Comparison of ENCODE assay signal across 1 cellular context in the genomic region with DNA sequence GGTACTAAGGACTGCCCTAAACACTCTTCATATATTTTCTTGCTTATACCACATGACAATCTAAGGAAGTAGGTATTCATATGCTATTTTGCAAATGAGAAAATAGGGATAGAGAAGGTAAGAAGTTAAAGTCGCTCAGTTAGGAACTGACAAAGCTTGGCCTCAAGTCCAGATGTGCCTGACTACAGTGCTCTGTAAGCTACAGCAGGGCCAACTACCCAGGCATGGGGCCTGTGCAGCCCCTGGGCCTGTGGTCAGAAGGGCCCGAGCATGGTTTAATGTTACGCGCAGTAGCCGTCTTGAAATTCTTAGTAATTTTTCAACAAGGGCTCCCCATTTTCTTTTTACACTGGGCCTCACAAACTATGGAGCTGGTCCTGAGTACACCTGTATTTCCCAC.
TF ChIP-seq lines count a peak whose summit lies in the region.

No MANE protein-coding gene starts in this region.

TF ChIP-seq in HEK293, 187 proteins besides CTCF, POLR2A, EP300 and RAD21 (continued from another document):
- no peak for TF ChIP-seq ZNF830 (tag by site-specific recombination; IDR thresholded peaks at IDR 0.05; ENCODE audit: low read depth)
